In the genomic region with DNA sequence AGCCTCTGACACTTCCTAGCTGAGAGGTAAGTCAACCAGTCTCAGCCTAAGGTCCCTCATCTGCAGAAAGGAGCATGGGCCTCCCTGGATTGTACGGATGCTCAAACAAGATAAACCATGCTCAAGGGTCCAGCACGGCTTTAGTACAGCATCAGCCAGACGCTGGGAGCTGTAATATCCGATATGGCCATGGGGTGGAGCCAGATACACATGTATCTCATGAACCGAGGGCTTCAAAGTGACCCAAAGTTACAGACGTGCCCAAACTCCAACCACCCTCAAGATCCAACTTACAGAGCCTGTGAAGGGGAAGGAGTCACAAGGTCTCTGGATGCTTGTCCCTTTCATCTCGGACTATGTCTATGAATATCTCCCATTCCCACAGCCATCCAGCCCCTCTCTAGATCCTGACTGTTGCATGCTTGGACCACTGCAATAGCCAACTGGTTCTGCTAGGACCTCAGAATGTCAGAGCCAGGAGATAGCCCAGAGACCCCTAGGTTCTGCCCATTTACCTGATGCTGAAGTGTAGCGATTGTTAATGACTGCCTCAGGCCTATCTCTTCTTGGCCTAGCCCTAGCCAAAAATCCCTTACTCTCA, we compare ENCODE assay signal across 8 cellular contexts.
DNase-seq lines count a peak whose midpoint lies in the region; ATAC-seq and TF ChIP-seq lines count a peak whose summit lies in the region.

No MANE protein-coding gene starts in this region.

- no peak overlapping the region for H3K27ac Mint-ChIP-seq in activated T-cell treated with anti-CD3 and anti-CD28 coated beads, Interleukin-2, amount 50 U/mL, for 72 hours
- no peak overlapping the region for H3K27ac Mint-ChIP-seq in neural progenitor cell

- TF ChIP-seq POLR2A in Peyer's patch (IDR thresholded peaks at IDR 0.05): no peak

- DNase-seq in A673 (ENCODE audit: low spot score): peak; percentile 84
- peak; percentile 84 for DNase-seq in GM13976 (ENCODE audit: low spot score)
- DNase-seq in HS-27A (ENCODE audit: low read depth): peak; percentile 20
- DNase-seq in Peyer's patch: peak; percentile 81 to 93 (median 81)
- DNase-seq in activated T-cell treated with anti-CD3 and anti-CD28 coated beads, Interleukin-2, amount 50 U/mL, for 72 hours: peak; percentile 79 to 86
- peak; percentile 76 for DNase-seq in fibroblast of mammary gland (ENCODE audit: low read depth)
- DNase-seq in neural progenitor cell (ENCODE audit: low spot score): peak; percentile 86
- DNase-seq in substantia nigra (lab: John Stamatoyannopoulos, UW): peak in 47 of 49 donors; percentile 13 to 92 (median 78)

- peak; percentile 87 to 91 for ATAC-seq in activated T-cell treated with anti-CD3 and anti-CD28 coated beads, Interleukin-2, amount 50 U/mL, for 72 hours (replicated peaks in 1 of 2)

- H3K9me3 ChIP-seq in A673 (ENCODE audit: low read depth, low read length, poor library complexity, severe bottlenecking): no peaks in the 10 kb centered on the region
- H3K9me3 ChIP-seq in Peyer's patch: no peaks in the 10 kb centered on the region
- no peaks in the 10 kb centered on the region for H3K9me3 ChIP-seq in neural progenitor cell (ENCODE audit: low read depth)

- H3K4me1 ChIP-seq in A673 (ENCODE audit: insufficient read depth, low read length, poor library complexity, severe bottlenecking) (peaks cover 11% of the 10 kb centered on the region), Peyer's patch (peaks cover 0 to 5% (median 0%) of the 10 kb centered on the region in 4 donors), neural progenitor cell (peaks cover 3% of the 10 kb centered on the region)

- no peaks in the 10 kb centered on the region for H4K20me1 ChIP-seq in neural progenitor cell (ENCODE audit: low read depth)

- H3K9ac ChIP-seq in neural progenitor cell: no peak overlapping the region

- H3K36me3 ChIP-seq in A673 (ENCODE audit: insufficient read depth, low read length, poor library complexity, severe bottlenecking): no peaks in the 10 kb centered on the region
- no peaks in the 10 kb centered on the region for H3K36me3 ChIP-seq in Peyer's patch
- H3K36me3 ChIP-seq in neural progenitor cell: no peaks in the 10 kb centered on the region

- TF ChIP-seq CTCF in A673 (conservative IDR thresholded peaks at IDR 0.05; ENCODE audit: low read depth, low read length) (peak; percentile 88), GM13976 (IDR thresholded peaks at IDR 0.05; ENCODE audit: borderline replicate concordance, control extremely low read depth, extremely low read depth, insufficient read depth, missing control alignments) (peak; percentile 88), Peyer's patch (IDR thresholded peaks at IDR 0.05) (peak; percentile 85 to 98 (median 93)), fibroblast of mammary gland (conservative IDR thresholded peaks at IDR 0.05; ENCODE audit: control insufficient read depth, insufficient read depth, low read depth, low read length) (peak; percentile 85), neural progenitor cell (IDR thresholded peaks at IDR 0.05) (peak; percentile 93)

- H3K9me3 Mint-ChIP-seq in activated T-cell treated with anti-CD3 and anti-CD28 coated beads, Interleukin-2, amount 50 U/mL, for 72 hours: no peaks in the 10 kb centered on the region
- H3K9me3 Mint-ChIP-seq in neural progenitor cell: no peaks in the 10 kb centered on the region

- H3K27ac ChIP-seq in A673 (ENCODE audit: low read depth, low read length, poor library complexity, severe bottlenecking) (no peak overlapping the region), Peyer's patch (no peak overlapping the region), neural progenitor cell (no peak overlapping the region), substantia nigra (ENCODE audit: low read depth, low read length, poor library complexity, severe bottlenecking) (peak overlapping the region; percentile 85)

- POLR2A ChIA-PET in A673 (lab: Charles Lee; ENCODE audit: low non-redundant PET): no interaction called here

- no peaks in the 10 kb centered on the region for H3K79me2 ChIP-seq in neural progenitor cell (ENCODE audit: low read depth)

- BruUV-seq in A673 (replicated peaks; lab: Mats Ljungman, UMichigan): no TSS peak

- in situ Hi-C loops in GM13976 (cut with MboI; ENCODE audit: low sequenced_read_pairs, unreplicated experiment): loop anchor here (10.0 kb wide), 1 partner anchor 152 kb away; no protein-coding TSS in a partner anchor

- H3K27me3 ChIP-seq in A673 (replicated peaks; ENCODE audit: insufficient read depth, low read depth, low read length, poor library complexity) (no peaks in the 10 kb centered on the region), Peyer's patch (no peaks in the 10 kb centered on the region), neural progenitor cell (no peaks in the 10 kb centered on the region)

- H2AFZ ChIP-seq in neural progenitor cell (replicated peaks): no peak overlapping the region

- H3F3A ChIP-seq in neural progenitor cell (ENCODE audit: low read depth): no peaks in the 10 kb centered on the region

- H3K4me1 Mint-ChIP-seq in activated T-cell treated with anti-CD3 and anti-CD28 coated beads, Interleukin-2, amount 50 U/mL, for 72 hours (ENCODE audit: low read depth): no peaks in the 10 kb centered on the region
- H3K4me1 Mint-ChIP-seq in neural progenitor cell: peaks cover 6% of the 10 kb centered on the region

- intact Hi-C loops in A673 (cut with micrococcal nuclease; ENCODE audit: unreplicated experiment): loop anchor here (1.0 to 5.0 kb wide), 4 partner anchors 79 to 494 kb away; no protein-coding TSS in a partner anchor

- CTCF ChIA-PET in A673 (lab: Charles Lee): interaction anchor here (0.6 to 1.7 kb wide), 7 partner anchors 21 to 175 kb away, joined by 3 to 6 read pairs (median 4); no protein-coding TSS in a partner anchor

- H3K4me2 ChIP-seq in neural progenitor cell: no peak overlapping the region

- H3K4me3 Mint-ChIP-seq in activated T-cell treated with anti-CD3 and anti-CD28 coated beads, Interleukin-2, amount 50 U/mL, for 72 hours: no peak overlapping the region
- H3K4me3 Mint-ChIP-seq in neural progenitor cell: no peak overlapping the region

- H3K4me3 ChIP-seq in A673 (ENCODE audit: low read depth, low read length, poor library complexity, severe bottlenecking) (no peak overlapping the region), Peyer's patch (no peak overlapping the region), fibroblast of mammary gland (ENCODE audit: control insufficient read depth, low read depth, low read length) (no peak overlapping the region), neural progenitor cell (no peak overlapping the region)

- H3K27me3 Mint-ChIP-seq in activated T-cell treated with anti-CD3 and anti-CD28 coated beads, Interleukin-2, amount 50 U/mL, for 72 hours (ENCODE audit: low read depth): no peaks in the 10 kb centered on the region
- no peaks in the 10 kb centered on the region for H3K27me3 Mint-ChIP-seq in neural progenitor cell (ENCODE audit: insufficient read depth, low read depth)

- H3K36me3 Mint-ChIP-seq in activated T-cell treated with anti-CD3 and anti-CD28 coated beads, Interleukin-2, amount 50 U/mL, for 72 hours (ENCODE audit: insufficient read depth in 2 of 2): no peaks in the 10 kb centered on the region
- H3K36me3 Mint-ChIP-seq in neural progenitor cell: no peaks in the 10 kb centered on the region

Comparison
In these comparisons a context has a peak if more than half of its experiments do, and no peak if none do; other contexts are left out.
1. DNase-seq: peak in every context shown above with its lines; median percentile 86 in neural progenitor cell; 84 in A673; 84 in GM13976; 82 in activated T-cell treated with anti-CD3 and anti-CD28 coated beads, Interleukin-2, amount 50 U/mL, for 72 hours; 81 in Peyer's patch; 78 in substantia nigra; 76 in fibroblast of mammary gland; 20 in HS-27A.